1 cellular context compared by ENCODE assay signal in the genomic region with DNA sequence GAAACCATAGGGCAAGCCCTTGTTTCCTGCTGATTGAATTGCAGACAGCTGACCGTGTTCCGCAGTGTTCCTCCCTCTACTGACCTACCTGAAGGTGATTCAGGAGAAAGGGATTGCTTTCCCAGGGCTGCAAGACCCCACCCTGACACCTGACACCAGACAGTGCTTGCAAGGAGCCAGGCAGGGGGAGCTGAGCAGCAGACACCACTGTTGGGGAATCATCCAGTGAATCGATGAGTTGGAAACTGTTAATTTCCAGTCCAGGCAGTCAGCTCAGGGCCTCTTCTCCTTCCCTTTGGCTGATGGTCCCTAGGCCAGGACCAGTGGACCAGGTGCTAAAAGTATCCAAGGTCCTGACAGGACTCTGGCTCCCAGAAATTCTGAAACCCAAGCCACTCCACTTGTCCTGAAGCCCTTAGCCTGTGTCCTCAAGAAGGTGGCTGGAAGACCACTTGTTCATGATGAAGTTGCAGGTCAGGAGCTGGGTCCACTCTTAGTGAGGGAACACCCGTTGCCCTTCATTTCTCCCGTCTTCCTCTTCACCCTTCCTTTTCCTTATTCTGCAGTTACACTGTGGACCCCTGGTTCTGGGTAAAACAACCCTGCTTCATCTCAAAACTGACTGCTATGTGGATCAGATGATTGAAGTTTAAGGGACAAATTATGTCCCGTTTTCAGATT.
A peak's percentile ranks its signal among the peaks of the same experiment; 100 is the strongest.
TF ChIP-seq lines count a peak whose summit lies in the region.

No MANE protein-coding gene starts in this region.

TF ChIP-seq in SK-N-SH treated with all-trans-retinoic acid at 6 μM for 48 hours, 23 proteins besides CTCF, POLR2A, EP300 and RAD21 (continued from another document):
- TF ChIP-seq TCF4 (CRISPR knock-in tag; IDR thresholded peaks at IDR 0.05; ENCODE audit: borderline replicate concordance) (no peak), SNAI2 (CRISPR knock-in tag; IDR thresholded peaks at IDR 0.05) (no peak; the same call in 1 of the 2 replicates), ISL1 (CRISPR knock-in tag; IDR thresholded peaks at IDR 0.05) (no peak), GLIS3 (CRISPR knock-in tag; IDR thresholded peaks at IDR 0.05) (peak; percentile 97; the same call in 1 of the 2 replicates), BACH2 (CRISPR knock-in tag; IDR thresholded peaks at IDR 0.05; ENCODE audit: borderline replicate concordance) (no peak), ZFP3 (CRISPR knock-in tag; IDR thresholded peaks at IDR 0.05) (no peak), TOX (CRISPR knock-in tag; IDR thresholded peaks at IDR 0.05; ENCODE audit: borderline replicate concordance) (peak; percentile 97)
- TF ChIP-seq, protein P1, sequence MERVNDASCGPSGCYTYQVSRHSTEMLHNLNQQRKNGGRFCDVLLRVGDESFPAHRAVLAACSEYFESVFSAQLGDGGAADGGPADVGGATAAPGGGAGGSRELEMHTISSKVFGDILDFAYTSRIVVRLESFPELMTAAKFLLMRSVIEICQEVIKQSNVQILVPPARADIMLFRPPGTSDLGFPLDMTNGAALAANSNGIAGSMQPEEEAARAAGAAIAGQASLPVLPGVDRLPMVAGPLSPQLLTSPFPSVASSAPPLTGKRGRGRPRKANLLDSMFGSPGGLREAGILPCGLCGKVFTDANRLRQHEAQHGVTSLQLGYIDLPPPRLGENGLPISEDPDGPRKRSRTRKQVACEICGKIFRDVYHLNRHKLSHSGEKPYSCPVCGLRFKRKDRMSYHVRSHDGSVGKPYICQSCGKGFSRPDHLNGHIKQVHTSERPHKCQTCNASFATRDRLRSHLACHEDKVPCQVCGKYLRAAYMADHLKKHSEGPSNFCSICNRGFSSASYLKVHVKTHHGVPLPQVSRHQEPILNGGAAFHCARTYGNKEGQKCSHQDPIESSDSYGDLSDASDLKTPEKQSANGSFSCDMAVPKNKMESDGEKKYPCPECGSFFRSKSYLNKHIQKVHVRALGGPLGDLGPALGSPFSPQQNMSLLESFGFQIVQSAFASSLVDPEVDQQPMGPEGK (CRISPR knock-in tag; IDR thresholded peaks at IDR 0.05; ENCODE audit: borderline replicate concordance): peak; percentile 91
- TF ChIP-seq, protein P2, sequence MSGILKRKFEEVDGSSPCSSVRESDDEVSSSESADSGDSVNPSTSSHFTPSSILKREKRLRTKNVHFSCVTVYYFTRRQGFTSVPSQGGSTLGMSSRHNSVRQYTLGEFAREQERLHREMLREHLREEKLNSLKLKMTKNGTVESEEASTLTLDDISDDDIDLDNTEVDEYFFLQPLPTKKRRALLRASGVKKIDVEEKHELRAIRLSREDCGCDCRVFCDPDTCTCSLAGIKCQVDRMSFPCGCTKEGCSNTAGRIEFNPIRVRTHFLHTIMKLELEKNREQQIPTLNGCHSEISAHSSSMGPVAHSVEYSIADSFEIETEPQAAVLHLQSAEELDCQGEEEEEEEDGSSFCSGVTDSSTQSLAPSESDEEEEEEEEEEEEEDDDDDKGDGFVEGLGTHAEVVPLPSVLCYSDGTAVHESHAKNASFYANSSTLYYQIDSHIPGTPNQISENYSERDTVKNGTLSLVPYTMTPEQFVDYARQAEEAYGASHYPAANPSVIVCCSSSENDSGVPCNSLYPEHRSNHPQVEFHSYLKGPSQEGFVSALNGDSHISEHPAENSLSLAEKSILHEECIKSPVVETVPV (CRISPR knock-in tag; IDR thresholded peaks at IDR 0.05): peak; percentile 98
- TF ChIP-seq, protein P3, sequence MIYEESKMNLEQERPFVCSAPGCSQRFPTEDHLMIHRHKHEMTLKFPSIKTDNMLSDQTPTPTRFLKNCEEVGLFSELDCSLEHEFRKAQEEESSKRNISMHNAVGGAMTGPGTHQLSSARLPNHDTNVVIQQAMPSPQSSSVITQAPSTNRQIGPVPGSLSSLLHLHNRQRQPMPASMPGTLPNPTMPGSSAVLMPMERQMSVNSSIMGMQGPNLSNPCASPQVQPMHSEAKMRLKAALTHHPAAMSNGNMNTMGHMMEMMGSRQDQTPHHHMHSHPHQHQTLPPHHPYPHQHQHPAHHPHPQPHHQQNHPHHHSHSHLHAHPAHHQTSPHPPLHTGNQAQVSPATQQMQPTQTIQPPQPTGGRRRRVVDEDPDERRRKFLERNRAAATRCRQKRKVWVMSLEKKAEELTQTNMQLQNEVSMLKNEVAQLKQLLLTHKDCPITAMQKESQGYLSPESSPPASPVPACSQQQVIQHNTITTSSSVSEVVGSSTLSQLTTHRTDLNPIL (CRISPR knock-in tag; IDR thresholded peaks at IDR 0.05; ENCODE audit: low read depth): peak; percentile 89; the same call in 1 of the 2 replicates
